ENCODE assay signal across 15 cellular contexts in the genomic region with DNA sequence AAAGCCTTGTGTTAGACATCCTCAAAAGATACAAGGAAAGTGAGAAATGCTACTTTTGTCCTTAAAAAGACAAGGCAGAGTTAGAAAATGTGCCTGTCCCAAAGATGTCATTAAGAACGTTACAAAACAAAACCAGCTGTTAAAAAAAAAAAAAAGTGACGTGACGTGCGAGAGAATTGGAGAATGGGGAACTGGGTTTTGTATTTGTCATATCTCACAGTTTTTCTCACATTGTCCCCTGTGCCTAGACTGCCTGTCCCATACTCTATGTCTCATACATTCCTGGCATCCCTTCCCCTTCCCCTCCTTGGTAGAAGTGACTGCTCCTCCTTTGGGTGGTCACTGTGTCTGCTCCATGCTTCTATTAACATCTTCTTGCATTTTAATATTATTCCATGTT.
"Had no signal": no experiment of that assay in that cellular context is flagged by ENCODE, and none has a peak within 500 bp of the region (broad histone marks: within the 10 kb centered on the region; RNA-seq: fewer than 3 reads in every experiment).

No MANE protein-coding gene starts in this region.

- H3K4me1 ChIP-seq: right atrium auricular region had no signal

- H3K4me3 ChIP-seq: coronary artery, esophagus squamous epithelium, right atrium auricular region, thoracic aorta had no signal

- H3K27me3 ChIP-seq: brain microvascular endothelial cell, right atrium auricular region had no signal

- ATAC-seq: activated CD4-positive, CD25-positive, alpha-beta regulatory T cell treated with anti-CD3 and anti-CD28 coated beads, Interleukin-2, amount 50 U/mL, for 24 hours; activated T-helper 17 cell treated with anti-CD3 and anti-CD28 coated beads, Interleukin-2, amount 50 U/mL, for 72 hours had no signal

- H3K36me3 ChIP-seq: brain microvascular endothelial cell, esophagus squamous epithelium, right atrium auricular region, thoracic aorta had no signal

- H3K27ac ChIP-seq: brain microvascular endothelial cell, coronary artery, esophagus squamous epithelium, right atrium auricular region, thoracic aorta had no signal

- DNase-seq: activated CD4-positive, alpha-beta T cell treated with anti-CD3 and anti-CD28 coated beads, Interleukin-2, amount 50 U/mL, for 48 hours; activated naive CD4-positive, alpha-beta T cell treated with Interleukin-2 at 50 U/mL for 16 hours; anterior cingulate cortex; brain microvascular endothelial cell; effector CD4-positive, alpha-beta T cell; esophagus squamous epithelium; foreskin fibroblast; hypothalamus; kidney; small intestine had no signal

- FAIRE-seq: kidney had no signal

- H3K9me3 ChIP-seq: esophagus squamous epithelium, right atrium auricular region, thoracic aorta had no signal
